ENCODE assay signal across 1 cellular context in genomic region chr3:10015476-10015904, GRCh38.
TF ChIP-seq lines count a peak whose summit lies in the region.

No MANE protein-coding gene starts in this region.

TF ChIP-seq in SK-N-SH, 30 proteins besides CTCF, POLR2A, EP300 and RAD21:
- TF ChIP-seq, protein P1, sequence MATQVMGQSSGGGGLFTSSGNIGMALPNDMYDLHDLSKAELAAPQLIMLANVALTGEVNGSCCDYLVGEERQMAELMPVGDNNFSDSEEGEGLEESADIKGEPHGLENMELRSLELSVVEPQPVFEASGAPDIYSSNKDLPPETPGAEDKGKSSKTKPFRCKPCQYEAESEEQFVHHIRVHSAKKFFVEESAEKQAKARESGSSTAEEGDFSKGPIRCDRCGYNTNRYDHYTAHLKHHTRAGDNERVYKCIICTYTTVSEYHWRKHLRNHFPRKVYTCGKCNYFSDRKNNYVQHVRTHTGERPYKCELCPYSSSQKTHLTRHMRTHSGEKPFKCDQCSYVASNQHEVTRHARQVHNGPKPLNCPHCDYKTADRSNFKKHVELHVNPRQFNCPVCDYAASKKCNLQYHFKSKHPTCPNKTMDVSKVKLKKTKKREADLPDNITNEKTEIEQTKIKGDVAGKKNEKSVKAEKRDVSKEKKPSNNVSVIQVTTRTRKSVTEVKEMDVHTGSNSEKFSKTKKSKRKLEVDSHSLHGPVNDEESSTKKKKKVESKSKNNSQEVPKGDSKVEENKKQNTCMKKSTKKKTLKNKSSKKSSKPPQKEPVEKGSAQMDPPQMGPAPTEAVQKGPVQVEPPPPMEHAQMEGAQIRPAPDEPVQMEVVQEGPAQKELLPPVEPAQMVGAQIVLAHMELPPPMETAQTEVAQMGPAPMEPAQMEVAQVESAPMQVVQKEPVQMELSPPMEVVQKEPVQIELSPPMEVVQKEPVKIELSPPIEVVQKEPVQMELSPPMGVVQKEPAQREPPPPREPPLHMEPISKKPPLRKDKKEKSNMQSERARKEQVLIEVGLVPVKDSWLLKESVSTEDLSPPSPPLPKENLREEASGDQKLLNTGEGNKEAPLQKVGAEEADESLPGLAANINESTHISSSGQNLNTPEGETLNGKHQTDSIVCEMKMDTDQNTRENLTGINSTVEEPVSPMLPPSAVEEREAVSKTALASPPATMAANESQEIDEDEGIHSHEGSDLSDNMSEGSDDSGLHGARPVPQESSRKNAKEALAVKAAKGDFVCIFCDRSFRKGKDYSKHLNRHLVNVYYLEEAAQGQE (IDR thresholded peaks at IDR 0.05; ENCODE audit: low read depth, low read length), result no peak
- TF ChIP-seq YY1 (IDR thresholded peaks at IDR 0.05; ENCODE audit: low read depth), result no peak
- peak; percentile 32; the same call in 1 of the 2 replicates for TF ChIP-seq NFIC (IDR thresholded peaks at IDR 0.05; ENCODE audit: borderline replicate concordance)
- no peak for TF ChIP-seq MXI1 (IDR thresholded peaks at IDR 0.05; ENCODE audit: low read depth, low read length)
- TF ChIP-seq JUND (IDR thresholded peaks at IDR 0.05), result no peak
- no peak for TF ChIP-seq RXRA (IDR thresholded peaks at IDR 0.05; ENCODE audit: borderline replicate concordance, low read depth)
- TF ChIP-seq GATA2 (CRISPR knock-in tag; IDR thresholded peaks at IDR 0.05), result no peak
- no peak for TF ChIP-seq SIN3A (IDR thresholded peaks at IDR 0.05; ENCODE audit: borderline replicate concordance, low read depth, low read length)
